ENCODE assay signal across 1 cellular context in genomic region chr5:95901676-95902646, GRCh38.
TF ChIP-seq lines count a peak whose summit lies in the region.

No MANE protein-coding gene starts in this region.

TF ChIP-seq in SK-N-SH treated with all-trans-retinoic acid at 6 μM for 48 hours, 23 proteins besides CTCF, POLR2A, EP300 and RAD21 (continued from another document):
- TF ChIP-seq, protein P1, sequence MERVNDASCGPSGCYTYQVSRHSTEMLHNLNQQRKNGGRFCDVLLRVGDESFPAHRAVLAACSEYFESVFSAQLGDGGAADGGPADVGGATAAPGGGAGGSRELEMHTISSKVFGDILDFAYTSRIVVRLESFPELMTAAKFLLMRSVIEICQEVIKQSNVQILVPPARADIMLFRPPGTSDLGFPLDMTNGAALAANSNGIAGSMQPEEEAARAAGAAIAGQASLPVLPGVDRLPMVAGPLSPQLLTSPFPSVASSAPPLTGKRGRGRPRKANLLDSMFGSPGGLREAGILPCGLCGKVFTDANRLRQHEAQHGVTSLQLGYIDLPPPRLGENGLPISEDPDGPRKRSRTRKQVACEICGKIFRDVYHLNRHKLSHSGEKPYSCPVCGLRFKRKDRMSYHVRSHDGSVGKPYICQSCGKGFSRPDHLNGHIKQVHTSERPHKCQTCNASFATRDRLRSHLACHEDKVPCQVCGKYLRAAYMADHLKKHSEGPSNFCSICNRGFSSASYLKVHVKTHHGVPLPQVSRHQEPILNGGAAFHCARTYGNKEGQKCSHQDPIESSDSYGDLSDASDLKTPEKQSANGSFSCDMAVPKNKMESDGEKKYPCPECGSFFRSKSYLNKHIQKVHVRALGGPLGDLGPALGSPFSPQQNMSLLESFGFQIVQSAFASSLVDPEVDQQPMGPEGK (CRISPR knock-in tag; IDR thresholded peaks at IDR 0.05; ENCODE audit: borderline replicate concordance) = no peak
- no peak for TF ChIP-seq TSHZ2 (CRISPR knock-in tag; IDR thresholded peaks at IDR 0.05)
